ENCODE assay signal across 8 cellular contexts in the genomic region with DNA sequence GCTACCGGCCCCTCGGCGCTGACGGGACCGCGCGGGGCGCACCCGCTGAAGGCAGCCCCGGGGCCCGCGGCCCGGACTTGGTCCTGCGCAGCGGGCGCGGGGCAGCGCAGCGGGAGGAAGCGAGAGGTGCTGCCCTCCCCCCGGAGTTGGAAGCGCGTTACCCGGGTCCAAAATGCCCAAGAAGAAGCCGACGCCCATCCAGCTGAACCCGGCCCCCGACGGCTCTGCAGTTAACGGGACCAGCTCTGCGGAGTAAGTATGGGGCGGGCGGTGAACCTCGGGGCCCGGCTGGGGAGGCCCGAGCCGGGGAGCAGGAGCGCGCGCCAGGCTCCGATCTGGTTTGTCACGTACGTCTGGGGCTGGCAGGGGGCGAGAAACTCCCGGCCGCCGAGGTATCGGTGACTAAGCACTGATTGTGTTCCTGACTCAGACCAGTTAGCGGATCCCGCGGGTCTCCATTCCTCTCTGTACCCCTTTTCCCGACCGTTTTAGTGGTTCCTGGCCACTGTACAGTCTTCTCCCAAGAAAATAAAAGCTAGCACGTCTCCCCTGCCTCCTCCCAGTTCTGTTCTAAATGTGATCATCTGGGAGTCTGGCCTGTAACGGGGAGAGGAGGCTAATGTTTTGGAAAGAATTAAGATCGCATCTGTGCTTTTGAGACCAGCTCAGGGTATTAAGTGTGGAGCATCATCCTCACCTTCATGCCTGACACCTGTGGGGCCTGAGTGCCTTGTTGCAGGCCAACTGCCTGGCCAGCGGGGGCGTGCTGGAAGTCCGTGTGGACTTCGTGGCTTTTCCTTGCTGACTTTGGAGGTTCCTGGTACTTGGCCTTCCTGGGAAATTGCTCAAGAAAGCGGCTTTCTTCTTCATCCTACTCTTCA. TPM values are rescaled to one million over a fixed set of nuclear protein-coding genes. Genes with fewer than 3 reads are reported as not detected.
A peak's percentile ranks its signal among the peaks of the same experiment; 100 is the strongest.
DNase-seq lines count a peak whose midpoint lies in the region; ATAC-seq and TF ChIP-seq lines count a peak whose summit lies in the region.

No MANE protein-coding gene starts in this region.

- H3K27ac Mint-ChIP-seq in activated T-helper 1 cell treated with anti-CD3 and anti-CD28 coated beads, Interleukin-12 subunit alpha, Interleukin-12 subunit beta, Interleukin-2, Interleukin-4 antibody, amounts not matched to agents 30 ng/mL and 10 ng/mL and 1 ng/mL, durations not matched to agents 14 hours and 24 hours and 36 hours = peak overlapping the region; percentile 89
- peak overlapping the region; percentile 84 to 93 (median 90) for H3K27ac Mint-ChIP-seq in nephron

- no peaks in the 10 kb centered on the region for H3K9me3 Mint-ChIP-seq in activated T-helper 1 cell treated with anti-CD3 and anti-CD28 coated beads, Interleukin-12 subunit alpha, Interleukin-12 subunit beta, Interleukin-2, Interleukin-4 antibody, amounts not matched to agents 30 ng/mL and 10 ng/mL and 1 ng/mL, durations not matched to agents 14 hours and 24 hours and 36 hours
- H3K9me3 Mint-ChIP-seq in nephron = no peaks in the 10 kb centered on the region

- peak overlapping the region; percentile 90 for H3K4me3 ChIP-seq in PC-3 (ENCODE audit: low read length)

- peaks cover 35% of the 10 kb centered on the region for H4K20me1 ChIP-seq in PC-3 (ENCODE audit: low read length)

- intact Hi-C loops in PC-3 (cut with micrococcal nuclease) = no loop called here
- intact Hi-C loops in activated T-helper 1 cell treated with anti-CD3 and anti-CD28 coated beads, Interleukin-12 subunit alpha, Interleukin-12 subunit beta, Interleukin-2, Interleukin-4 antibody, amounts not matched to agents 30 ng/mL and 10 ng/mL and 1 ng/mL, durations not matched to agents 14 hours and 24 hours and 36 hours (cut with micrococcal nuclease) = loop anchor here (2.0 to 5.0 kb wide), 4 partner anchors 15 to 1339 kb away; partner anchors contain the start of genes DENND4A and DIS3L

- DNase-seq in NCI-H1694 (lab: John Stamatoyannopoulos, UW) (peak; percentile 0), NCI-H1694 treated with DMSO at 0.1 percent for 48 hours (lab: John Stamatoyannopoulos, UW) (no peak), PC-3 (peak; percentile 48), fibroblast of gingiva (ENCODE audit: low read depth) (peak; percentile 56)
- DNase-seq in activated T-helper 1 cell treated with anti-CD3 and anti-CD28 coated beads, Interleukin-12 subunit alpha, Interleukin-12 subunit beta, Interleukin-2, Interleukin-4 antibody, amounts not matched to agents 30 ng/mL and 10 ng/mL and 1 ng/mL, durations not matched to agents 14 hours and 24 hours and 36 hours (ENCODE audit: low spot score) = peak; percentile 48
- DNase-seq in stimulated activated naive CD4-positive, alpha-beta T cell treated with Interleukin-2 at 50 U/mL for 16 hours (lab: John Stamatoyannopoulos, UW) = peak; percentile 81

- peak overlapping the region; percentile 92 for H3K4me2 ChIP-seq in PC-3 (ENCODE audit: low read length)

- H3K4me3 Mint-ChIP-seq in activated T-helper 1 cell treated with anti-CD3 and anti-CD28 coated beads, Interleukin-12 subunit alpha, Interleukin-12 subunit beta, Interleukin-2, Interleukin-4 antibody, amounts not matched to agents 30 ng/mL and 10 ng/mL and 1 ng/mL, durations not matched to agents 14 hours and 24 hours and 36 hours = peak overlapping the region; percentile 97
- H3K4me3 Mint-ChIP-seq in nephron = peak overlapping the region; percentile 93 to 99 (median 95)

- H3K27me3 ChIP-seq in PC-3 (ENCODE audit: low read length) = no peaks in the 10 kb centered on the region

- BruUV-seq in PC-3 (replicated peaks; lab: Mats Ljungman, UMichigan) = TSS peak; percentile 53

- H3K9me2 ChIP-seq in PC-3 (replicated peaks; ENCODE audit: low read length) = no peaks in the 10 kb centered on the region

- H3K4me1 Mint-ChIP-seq in activated T-helper 1 cell treated with anti-CD3 and anti-CD28 coated beads, Interleukin-12 subunit alpha, Interleukin-12 subunit beta, Interleukin-2, Interleukin-4 antibody, amounts not matched to agents 30 ng/mL and 10 ng/mL and 1 ng/mL, durations not matched to agents 14 hours and 24 hours and 36 hours (ENCODE audit: low read depth) = peaks cover 60% of the 10 kb centered on the region
- peaks cover 36% of the 10 kb centered on the region for H3K4me1 Mint-ChIP-seq in nephron

- H3K9ac ChIP-seq in PC-3 (ENCODE audit: low read length) = peak overlapping the region; percentile 76

- ATAC-seq in HG02970 (IDR thresholded peaks at IDR 0.05; ENCODE audit: low FRiP score, unreplicated experiment) (peak; percentile 14), PC-3 (peak; percentile 18)

- H3K9me3 ChIP-seq in PC-3 (ENCODE audit: low read length) = no peaks in the 10 kb centered on the region

- H3K36me3 ChIP-seq in PC-3 (ENCODE audit: low read depth, low read length) = 0 out of 2 replicates have a peak, but pooled peaks cover 3% of the 10 kb centered on the region

- peak overlapping the region; percentile 56 for H3K27ac ChIP-seq in PC-3 (ENCODE audit: low read length)

- no peaks in the 10 kb centered on the region for H3K27me3 Mint-ChIP-seq in activated T-helper 1 cell treated with anti-CD3 and anti-CD28 coated beads, Interleukin-12 subunit alpha, Interleukin-12 subunit beta, Interleukin-2, Interleukin-4 antibody, amounts not matched to agents 30 ng/mL and 10 ng/mL and 1 ng/mL, durations not matched to agents 14 hours and 24 hours and 36 hours (ENCODE audit: insufficient read depth)
- H3K27me3 Mint-ChIP-seq in nephron (ENCODE audit: low read depth) = no peaks in the 10 kb centered on the region

- TF ChIP-seq CTCF in PC-3 (conservative IDR thresholded peaks at IDR 0.05; ENCODE audit: low read depth, low read length) (peak; percentile 56), nephron (IDR thresholded peaks at IDR 0.05; ENCODE audit: unreplicated experiment in 3 of 3) (peak in 2 of 3 experiments; percentile 24 to 26)

- peaks cover 14% of the 10 kb centered on the region for H3K36me3 Mint-ChIP-seq in activated T-helper 1 cell treated with anti-CD3 and anti-CD28 coated beads, Interleukin-12 subunit alpha, Interleukin-12 subunit beta, Interleukin-2, Interleukin-4 antibody, amounts not matched to agents 30 ng/mL and 10 ng/mL and 1 ng/mL, durations not matched to agents 14 hours and 24 hours and 36 hours (ENCODE audit: low read depth)
- peaks cover 13% of the 10 kb centered on the region for H3K36me3 Mint-ChIP-seq in nephron (ENCODE audit: low read depth)

- H2AFZ ChIP-seq in PC-3 (ENCODE audit: low read length) = peak overlapping the region; percentile 53; the same call in 1 of the 2 replicates

- POLR2A ChIA-PET in PC-3 (lab: Charles Lee; ENCODE audit: unreplicated experiment) = no interaction called here

- CTCF ChIA-PET in PC-3 (lab: Charles Lee) = interaction anchor here (0.9 to 1.2 kb wide), 2 partner anchors 110 to 112 kb away, joined by 3 read pairs; partner anchors contain the start of gene SNAPC5

- peaks cover 59% of the 10 kb centered on the region for H3K79me2 ChIP-seq in PC-3 (ENCODE audit: low read length)

- H3K4me1 ChIP-seq in PC-3 (ENCODE audit: insufficient read depth, low read length) = peaks cover 32% of the 10 kb centered on the region

- peaks cover 3% of the 10 kb centered on the region for H3F3A ChIP-seq in PC-3 (ENCODE audit: low read length, unreplicated experiment)

RNA-seq across cellular contexts. Expression of gene MAP2K1, which starts 0.7 kb away (rescaled TPM):
- total RNA-seq in PC-3 (2014; rRNA removed) = 35.5 and 55.2 TPM in 2 replicates
- total RNA-seq in activated T-helper 1 cell treated with anti-CD3 and anti-CD28 coated beads, Interleukin-12 subunit alpha, Interleukin-12 subunit beta, Interleukin-2, Interleukin-4 antibody, amounts not matched to agents 30 ng/mL and 10 ng/mL and 1 ng/mL, durations not matched to agents 14 hours and 24 hours and 36 hours = 82.5 and 86.6 TPM in 2 replicates

RNA-seq across cellular contexts. Expression of gene TIPIN, which starts 30.9 kb away (rescaled TPM):
- total RNA-seq in PC-3 (2014; rRNA removed) = 11.5 and 14.2 TPM in 2 replicates
- 49.2 and 56.0 TPM in 2 replicates for total RNA-seq in activated T-helper 1 cell treated with anti-CD3 and anti-CD28 coated beads, Interleukin-12 subunit alpha, Interleukin-12 subunit beta, Interleukin-2, Interleukin-4 antibody, amounts not matched to agents 30 ng/mL and 10 ng/mL and 1 ng/mL, durations not matched to agents 14 hours and 24 hours and 36 hours
